In the genomic region with DNA sequence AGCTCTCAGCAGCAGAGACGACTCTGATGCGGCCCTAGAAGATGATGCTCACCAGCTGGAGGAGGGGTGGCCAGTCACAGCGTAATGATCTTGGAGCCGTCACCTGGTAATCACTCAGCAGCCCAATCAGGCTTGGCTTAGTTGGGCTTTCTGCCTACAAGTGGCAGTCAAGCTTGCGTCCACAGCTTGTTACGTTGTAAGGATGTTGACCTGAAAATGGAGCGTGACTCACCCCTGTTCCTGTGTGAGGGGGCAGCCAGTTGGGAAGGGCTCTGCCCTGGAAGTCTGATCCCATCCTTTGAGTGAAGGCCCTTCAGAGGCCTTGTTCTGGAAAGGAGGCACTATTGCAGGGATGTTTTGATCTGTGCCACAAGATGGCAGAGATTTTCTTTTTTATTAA, we compare ENCODE assay signal across 1 cellular context.
TF ChIP-seq lines count a peak whose summit lies in the region.

No MANE protein-coding gene starts in this region.

TF ChIP-seq in IMR-90, 13 proteins besides CTCF, POLR2A, EP300 and RAD21 (continued from another document):
- TF ChIP-seq, protein P1, sequence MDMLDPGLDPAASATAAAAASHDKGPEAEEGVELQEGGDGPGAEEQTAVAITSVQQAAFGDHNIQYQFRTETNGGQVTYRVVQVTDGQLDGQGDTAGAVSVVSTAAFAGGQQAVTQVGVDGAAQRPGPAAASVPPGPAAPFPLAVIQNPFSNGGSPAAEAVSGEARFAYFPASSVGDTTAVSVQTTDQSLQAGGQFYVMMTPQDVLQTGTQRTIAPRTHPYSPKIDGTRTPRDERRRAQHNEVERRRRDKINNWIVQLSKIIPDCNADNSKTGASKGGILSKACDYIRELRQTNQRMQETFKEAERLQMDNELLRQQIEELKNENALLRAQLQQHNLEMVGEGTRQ (IDR thresholded peaks at IDR 0.05; ENCODE audit: low read depth, low read length): no peak
- TF ChIP-seq NFE2L2 (IDR thresholded peaks at IDR 0.05; ENCODE audit: low read depth, low read length): no peak
- TF ChIP-seq CEBPB (IDR thresholded peaks at IDR 0.05; ENCODE audit: low read depth, low read length): no peak
- TF ChIP-seq RCOR1 (IDR thresholded peaks at IDR 0.05; ENCODE audit: insufficient replicate concordance, low read length): no peak
- no peak for TF ChIP-seq MAZ (IDR thresholded peaks at IDR 0.05; ENCODE audit: borderline replicate concordance, low read depth, low read length)
- no peak for TF ChIP-seq SMC3 (IDR thresholded peaks at IDR 0.05; ENCODE audit: low read depth, low read length)
- no peak for TF ChIP-seq MAFK (IDR thresholded peaks at IDR 0.05; ENCODE audit: low read depth, low read length)
- no peak for TF ChIP-seq FOS (IDR thresholded peaks at IDR 0.05; ENCODE audit: low read depth, low read length)
- TF ChIP-seq, protein P2, sequence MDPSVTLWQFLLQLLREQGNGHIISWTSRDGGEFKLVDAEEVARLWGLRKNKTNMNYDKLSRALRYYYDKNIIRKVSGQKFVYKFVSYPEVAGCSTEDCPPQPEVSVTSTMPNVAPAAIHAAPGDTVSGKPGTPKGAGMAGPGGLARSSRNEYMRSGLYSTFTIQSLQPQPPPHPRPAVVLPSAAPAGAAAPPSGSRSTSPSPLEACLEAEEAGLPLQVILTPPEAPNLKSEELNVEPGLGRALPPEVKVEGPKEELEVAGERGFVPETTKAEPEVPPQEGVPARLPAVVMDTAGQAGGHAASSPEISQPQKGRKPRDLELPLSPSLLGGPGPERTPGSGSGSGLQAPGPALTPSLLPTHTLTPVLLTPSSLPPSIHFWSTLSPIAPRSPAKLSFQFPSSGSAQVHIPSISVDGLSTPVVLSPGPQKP (IDR thresholded peaks at IDR 0.05; ENCODE audit: borderline replicate concordance, low read depth, low read length): no peak
- no peak for TF ChIP-seq BHLHE40 (IDR thresholded peaks at IDR 0.05; ENCODE audit: low read depth, low read length)
